ENCODE assay signal across 11 cellular contexts in the genomic region with DNA sequence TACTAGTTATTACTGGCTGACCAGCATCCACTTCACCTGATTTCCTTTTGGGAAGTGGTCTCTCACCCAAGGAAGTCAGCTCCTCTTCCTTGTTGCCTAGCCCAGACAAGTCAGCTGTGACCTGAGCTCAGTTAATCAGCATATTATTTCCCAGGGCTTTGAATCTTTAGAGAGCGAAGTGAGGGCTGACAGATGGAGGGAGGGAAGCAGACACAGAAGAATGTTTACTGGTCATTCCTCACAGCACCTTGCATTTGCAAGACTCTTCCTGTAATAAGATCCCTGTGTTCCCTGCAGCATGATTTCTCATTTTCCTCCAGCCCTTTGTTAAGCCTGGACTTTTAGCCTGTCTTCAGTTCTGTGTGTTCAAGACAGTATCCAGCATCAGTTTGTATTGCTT. TPM values are rescaled to one million over a fixed set of nuclear protein-coding genes. Genes with fewer than 3 reads are reported as not detected.
DNase-seq lines count a peak whose midpoint lies in the region; ATAC-seq and TF ChIP-seq lines count a peak whose summit lies in the region.
"Had no signal": no experiment of that assay in that cellular context is flagged by ENCODE, and none has a peak within 500 bp of the region (broad histone marks: within the 10 kb centered on the region; RNA-seq: fewer than 3 reads in every experiment).

No MANE protein-coding gene starts in this region.

- no peak for TF ChIP-seq CTCF in chondrocyte (IDR thresholded peaks at IDR 0.05)
- no peak for TF ChIP-seq CTCF in right lobe of liver (IDR thresholded peaks at IDR 0.05)

- peaks cover 55% of the 10 kb centered on the region for H3K4me1 Mint-ChIP-seq in chondrocyte (ENCODE audit: low read depth)

- H3K27me3 ChIP-seq in mucosa of stomach (ENCODE audit: control insufficient read depth, insufficient read depth, low read length) (no peaks in the 10 kb centered on the region), right lobe of liver (no peaks in the 10 kb centered on the region)
- H3K27me3 ChIP-seq: ovary had no signal

- no peak for ATAC-seq in HG03442 (IDR thresholded peaks at IDR 0.05; ENCODE audit: unreplicated experiment)
- no peak for ATAC-seq in right lobe of liver

- DNase-seq in Daoy (ENCODE audit: low read depth) = peak; percentile 17
- peak; percentile 31 for DNase-seq in NCI-H2029 treated with DMSO at 0.1 percent for 48 hours (lab: John Stamatoyannopoulos, UW)
- no peak for DNase-seq in chondrocyte (ENCODE audit: low spot score)
- no peak for DNase-seq in stimulated activated CD4-positive, alpha-beta T cell treated with anti-CD3 and anti-CD28 coated beads, Interleukin-4, amount 100 ng/mL, for 4 hours
- DNase-seq in right lobe of liver = no peak
- no peak for DNase-seq in HUDEP-2 (lab: John Stamatoyannopoulos, UW; ENCODE audit: unreplicated experiment in 76 of 76)
- DNase-seq: cerebellar nuclear complex; ovary; stimulated activated naive CD4-positive, alpha-beta T cell treated with Interleukin-2 at 50 U/mL for 16 hours had no signal

- WGBS in right lobe of liver (ENCODE audit: insufficient coverage, low coverage, low lambda C conversion rate, missing lambda C conversion rate) = 71% methylated on average over 1 of the region's 1 CpG

- H3K4me3 Mint-ChIP-seq in chondrocyte (ENCODE audit: unreplicated experiment) = no peak overlapping the region

- H3K9me3 ChIP-seq in mucosa of stomach (ENCODE audit: control insufficient read depth, low read length) (no peaks in the 10 kb centered on the region), right lobe of liver (no peaks in the 10 kb centered on the region)
- H3K9me3 ChIP-seq: ovary had no signal

- H3K9ac ChIP-seq in mucosa of stomach (ENCODE audit: low read length) = peak overlapping the region; percentile 8

- H3K27ac ChIP-seq in right lobe of liver = no peak overlapping the region
- H3K27ac ChIP-seq: ovary had no signal

- H3K4me3 ChIP-seq in mucosa of stomach (ENCODE audit: low read length) (no peak overlapping the region), right lobe of liver (no peak overlapping the region)
- H3K4me3 ChIP-seq: ovary had no signal

- H3K36me3 ChIP-seq in mucosa of stomach (ENCODE audit: control insufficient read depth, insufficient read depth, low read length) (no peaks in the 10 kb centered on the region), right lobe of liver (no peaks in the 10 kb centered on the region)
- H3K36me3 ChIP-seq: ovary had no signal

- intact Hi-C loops in right lobe of liver (cut with DNase I) = no loop called here

- H3K27me3 Mint-ChIP-seq in chondrocyte (ENCODE audit: low read depth) = no peaks in the 10 kb centered on the region

- H3K36me3 Mint-ChIP-seq in chondrocyte (ENCODE audit: low read depth) = peaks cover 3% of the 10 kb centered on the region

- H3K4me1 ChIP-seq in mucosa of stomach (ENCODE audit: control insufficient read depth, insufficient read depth, low read length) = peaks cover 19% of the 10 kb centered on the region
- peaks cover 0 to 18% (median 0%) of the 10 kb centered on the region in 4 donors for H3K4me1 ChIP-seq in right lobe of liver

- peak overlapping the region; percentile 71 for H3K27ac Mint-ChIP-seq in chondrocyte (ENCODE audit: unreplicated experiment)

- H3K9me3 Mint-ChIP-seq in chondrocyte (ENCODE audit: low read depth) = peaks cover 5% of the 10 kb centered on the region

- no peak for TF ChIP-seq POLR2A in right lobe of liver (IDR thresholded peaks at IDR 0.05)

RNA-seq across cellular contexts. Expression of gene MAN2A1, which starts 50.0 kb away (rescaled TPM):
- total RNA-seq in Daoy (2014; rRNA removed; shearing (Covaris generic)) = 30.9 and 34.2 TPM in 2 replicates
- 75.0 to 144 TPM (median 75.7 TPM) in 3 replicates for total RNA-seq in chondrocyte
- 10 to 100 TPM; 48.1 to 68.8 (median 61.9) TPM for total RNA-seq in right lobe of liver

Comparison
In these comparisons a context has a peak if more than half of its experiments do, and no peak if none do; other contexts are left out.
1. DNase-seq: peak in Daoy (single experiment) and NCI-H2029 treated with DMSO at 0.1 percent for 48 hours (single experiment); none in chondrocyte (single experiment), stimulated activated CD4-positive, alpha-beta T cell treated with anti-CD3 and anti-CD28 coated beads, Interleukin-4, amount 100 ng/mL, for 4 hours (0 of 2), right lobe of liver (0 of 3) and HUDEP-2 (0 of 76).